In the genomic region with DNA sequence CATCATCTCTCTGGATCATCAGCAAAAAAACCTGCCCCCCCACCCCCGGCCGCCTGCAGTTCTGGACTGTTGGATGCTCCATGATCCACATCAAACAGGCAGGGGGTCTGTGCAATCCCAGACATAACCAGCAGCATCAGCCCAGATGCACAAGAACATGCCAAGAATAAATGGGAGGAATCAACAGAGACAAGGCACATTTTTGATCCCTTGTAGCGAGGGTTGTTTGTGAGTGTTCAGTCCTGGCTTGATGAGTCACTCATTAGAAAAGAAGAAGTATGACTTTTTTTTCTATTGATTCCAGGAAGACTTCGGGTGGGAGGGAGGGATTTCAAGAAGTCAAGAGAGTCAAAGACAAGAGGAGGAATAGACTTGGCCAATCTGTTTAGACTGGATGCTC, we compare ENCODE assay signal across 12 cellular contexts.
"Had no signal": no experiment of that assay in that cellular context is flagged by ENCODE, and none has a peak within 500 bp of the region (broad histone marks: within the 10 kb centered on the region; RNA-seq: fewer than 3 reads in every experiment).

No MANE protein-coding gene starts in this region.

- H3K27me3 ChIP-seq: pancreas, testis had no signal

- H3K36me3 ChIP-seq: pancreas had no signal

- H3K9me3 ChIP-seq: pancreas, testis had no signal

- H3K4me3 ChIP-seq: lung, pancreas, testis had no signal

- H3K27ac ChIP-seq: pancreas, testis had no signal

- ATAC-seq: activated CD8-positive, alpha-beta memory T cell treated with anti-CD3 and anti-CD28 coated beads, Interleukin-2, amount 10 ng/mL, durations not matched to agents 7 days and 5 days; left cardiac atrium; pancreas; stimulated activated naive CD8-positive, alpha-beta T cell treated with anti-CD3 and anti-CD28 coated beads, Interleukin-15, amount 100 ng/mL, for 72 hours had no signal

- DNase-seq: activated CD4-positive, alpha-beta T cell treated with anti-CD3 and anti-CD28 coated beads, Interleukin-2, amount 50 U/mL, for 4 hours; activated CD8-positive, alpha-beta memory T cell treated with anti-CD3 and anti-CD28 coated beads, Interleukin-2, amount 10 ng/mL, durations not matched to agents 7 days and 5 days; activated effector memory CD4-positive, alpha-beta T cell treated with Interleukin-2 at 50 U/mL for 16 hours; activated T-cell treated with anti-CD3 and anti-CD28 coated beads, Interleukin-2, amount 50 U/mL, for 24 hours; left cardiac atrium; naive B cell; pancreas; stimulated activated CD4-positive, alpha-beta T cell treated with anti-CD3 and anti-CD28 coated beads, Interleukin-15, amount 100 ng/mL, for 24 hours; stimulated activated CD4-positive, alpha-beta T cell treated with anti-CD3 and anti-CD28 coated beads, Interleukin-4, amount 100 ng/mL, for 24 hours; stimulated activated naive CD8-positive, alpha-beta T cell treated with anti-CD3 and anti-CD28 coated beads, Interleukin-15, amount 100 ng/mL, for 72 hours; testis had no signal

- H3K4me1 ChIP-seq: pancreas, testis had no signal

- FAIRE-seq: pancreas had no signal
